1 cellular context compared by ENCODE assay signal in the genomic region with DNA sequence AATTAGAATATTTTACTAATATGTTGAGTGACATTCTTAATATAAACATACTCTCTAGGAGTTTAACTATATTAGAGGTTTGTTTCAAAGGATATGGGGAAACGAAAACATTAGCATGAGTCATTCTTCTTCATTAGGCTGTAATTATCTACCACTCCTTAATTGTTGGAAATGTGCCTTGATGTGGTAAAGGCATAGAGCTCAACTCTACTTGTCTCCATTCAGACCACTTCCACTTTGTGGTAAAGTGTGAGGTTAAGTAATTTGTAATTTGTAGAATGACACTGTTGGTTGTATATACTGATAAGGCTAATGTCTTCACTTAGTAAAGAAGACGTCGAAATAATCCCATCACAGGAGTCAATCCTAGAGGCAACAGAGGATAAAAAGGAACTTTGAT.
TF ChIP-seq lines count a peak whose summit lies in the region.

No MANE protein-coding gene starts in this region.

TF ChIP-seq in GM12878, 131 proteins besides CTCF, POLR2A, EP300 and RAD21 (continued from another document and continues in another):
- TF ChIP-seq, protein P1, sequence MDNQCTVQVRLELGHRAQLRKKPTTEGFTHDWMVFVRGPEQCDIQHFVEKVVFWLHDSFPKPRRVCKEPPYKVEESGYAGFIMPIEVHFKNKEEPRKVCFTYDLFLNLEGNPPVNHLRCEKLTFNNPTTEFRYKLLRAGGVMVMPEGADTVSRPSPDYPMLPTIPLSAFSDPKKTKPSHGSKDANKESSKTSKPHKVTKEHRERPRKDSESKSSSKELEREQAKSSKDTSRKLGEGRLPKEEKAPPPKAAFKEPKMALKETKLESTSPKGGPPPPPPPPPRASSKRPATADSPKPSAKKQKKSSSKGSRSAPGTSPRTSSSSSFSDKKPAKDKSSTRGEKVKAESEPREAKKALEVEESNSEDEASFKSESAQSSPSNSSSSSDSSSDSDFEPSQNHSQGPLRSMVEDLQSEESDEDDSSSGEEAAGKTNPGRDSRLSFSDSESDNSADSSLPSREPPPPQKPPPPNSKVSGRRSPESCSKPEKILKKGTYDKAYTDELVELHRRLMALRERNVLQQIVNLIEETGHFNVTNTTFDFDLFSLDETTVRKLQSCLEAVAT (IDR thresholded peaks at IDR 0.05), result peak; percentile 62; the same call in 1 of the 2 replicates
- TF ChIP-seq, protein P2, sequence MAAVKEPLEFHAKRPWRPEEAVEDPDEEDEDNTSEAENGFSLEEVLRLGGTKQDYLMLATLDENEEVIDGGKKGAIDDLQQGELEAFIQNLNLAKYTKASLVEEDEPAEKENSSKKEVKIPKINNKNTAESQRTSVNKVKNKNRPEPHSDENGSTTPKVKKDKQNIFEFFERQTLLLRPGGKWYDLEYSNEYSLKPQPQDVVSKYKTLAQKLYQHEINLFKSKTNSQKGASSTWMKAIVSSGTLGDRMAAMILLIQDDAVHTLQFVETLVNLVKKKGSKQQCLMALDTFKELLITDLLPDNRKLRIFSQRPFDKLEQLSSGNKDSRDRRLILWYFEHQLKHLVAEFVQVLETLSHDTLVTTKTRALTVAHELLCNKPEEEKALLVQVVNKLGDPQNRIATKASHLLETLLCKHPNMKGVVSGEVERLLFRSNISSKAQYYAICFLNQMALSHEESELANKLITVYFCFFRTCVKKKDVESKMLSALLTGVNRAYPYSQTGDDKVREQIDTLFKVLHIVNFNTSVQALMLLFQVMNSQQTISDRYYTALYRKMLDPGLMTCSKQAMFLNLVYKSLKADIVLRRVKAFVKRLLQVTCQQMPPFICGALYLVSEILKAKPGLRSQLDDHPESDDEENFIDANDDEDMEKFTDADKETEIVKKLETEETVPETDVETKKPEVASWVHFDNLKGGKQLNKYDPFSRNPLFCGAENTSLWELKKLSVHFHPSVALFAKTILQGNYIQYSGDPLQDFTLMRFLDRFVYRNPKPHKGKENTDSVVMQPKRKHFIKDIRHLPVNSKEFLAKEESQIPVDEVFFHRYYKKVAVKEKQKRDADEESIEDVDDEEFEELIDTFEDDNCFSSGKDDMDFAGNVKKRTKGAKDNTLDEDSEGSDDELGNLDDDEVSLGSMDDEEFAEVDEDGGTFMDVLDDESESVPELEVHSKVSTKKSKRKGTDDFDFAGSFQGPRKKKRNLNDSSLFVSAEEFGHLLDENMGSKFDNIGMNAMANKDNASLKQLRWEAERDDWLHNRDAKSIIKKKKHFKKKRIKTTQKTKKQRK (IDR thresholded peaks at IDR 0.05; ENCODE audit: low read depth, low read length), result no peak
- TF ChIP-seq NR2C1 (IDR thresholded peaks at IDR 0.05) (no peak), CBFB (IDR thresholded peaks at IDR 0.05; ENCODE audit: low read depth) (no peak), HDGF (IDR thresholded peaks at IDR 0.05) (no peak), NFIC (IDR thresholded peaks at IDR 0.05; ENCODE audit: low read depth, low read length) (peak; percentile 47; the same call in 1 of the 2 replicates), SP1 (IDR thresholded peaks at IDR 0.05; ENCODE audit: low read depth, low read length) (no peak), NFYA (IDR thresholded peaks at IDR 0.05; ENCODE audit: borderline replicate concordance, low read depth, low read length) (no peak), SMC3 (IDR thresholded peaks at IDR 0.05; ENCODE audit: borderline replicate concordance, low read length) (no peak), IKZF1 (conservative IDR thresholded peaks at IDR 0.05) (peak; percentile 42), KAT2A (conservative IDR thresholded peaks at IDR 0.05; ENCODE audit: control insufficient read depth, low read depth, low read length) (no peak), SMARCA5 (IDR thresholded peaks at IDR 0.05) (no peak), SPI1 (IDR thresholded peaks at IDR 0.05; ENCODE audit: borderline replicate concordance, insufficient read depth, low read depth, low read length) (peak; percentile 62; the same call in 1 of the 2 replicates), BACH1 (IDR thresholded peaks at IDR 0.05; ENCODE audit: borderline replicate concordance) (no peak), FOXM1 (IDR thresholded peaks at IDR 0.05; ENCODE audit: low read depth, low read length) (no peak), HDAC2 (IDR thresholded peaks at IDR 0.05) (no peak), EGR1 (IDR thresholded peaks at IDR 0.05; ENCODE audit: borderline replicate concordance in 1 of 2, low read depth in 2 of 2, low read length in 2 of 2) (no peak), NR2C2 (IDR thresholded peaks at IDR 0.05; ENCODE audit: borderline replicate concordance, control insufficient read depth, insufficient read length, low read depth) (no peak), RCOR1 (conservative IDR thresholded peaks at IDR 0.05; ENCODE audit: low read depth, low read length) (no peak), SRF (IDR thresholded peaks at IDR 0.05; ENCODE audit: low read depth in 2 of 2, low read length in 2 of 2) (no peak), SUZ12 (IDR thresholded peaks at IDR 0.05; ENCODE audit: unreplicated experiment) (no peak), RELA (IDR thresholded peaks at IDR 0.05; ENCODE audit: borderline replicate concordance, partially characterized antibody) (no peak), CBX5 (IDR thresholded peaks at IDR 0.05; ENCODE audit: low read depth) (no peak), MEF2A (IDR thresholded peaks at IDR 0.05; ENCODE audit: insufficient read depth, low read depth, low read length) (no peak), IKZF2 (IDR thresholded peaks at IDR 0.05) (peak; percentile 78 to 80; a peak in 3 of 4 replicates), CHD4 (IDR thresholded peaks at IDR 0.05) (no peak), TARDBP (IDR thresholded peaks at IDR 0.05; ENCODE audit: borderline replicate concordance) (no peak), HCFC1 (IDR thresholded peaks at IDR 0.05; ENCODE audit: low read length) (no peak), SUPT20H (IDR thresholded peaks at IDR 0.05; ENCODE audit: borderline replicate concordance, control insufficient read depth, low read depth, low read length) (no peak), IRF4 (IDR thresholded peaks at IDR 0.05; ENCODE audit: low read depth, low read length) (no peak), BHLHE40 (IDR thresholded peaks at IDR 0.05; ENCODE audit: borderline replicate concordance in 1 of 2, low read depth in 2 of 2, low read length in 1 of 2) (no peak)
- TF ChIP-seq, protein P3, sequence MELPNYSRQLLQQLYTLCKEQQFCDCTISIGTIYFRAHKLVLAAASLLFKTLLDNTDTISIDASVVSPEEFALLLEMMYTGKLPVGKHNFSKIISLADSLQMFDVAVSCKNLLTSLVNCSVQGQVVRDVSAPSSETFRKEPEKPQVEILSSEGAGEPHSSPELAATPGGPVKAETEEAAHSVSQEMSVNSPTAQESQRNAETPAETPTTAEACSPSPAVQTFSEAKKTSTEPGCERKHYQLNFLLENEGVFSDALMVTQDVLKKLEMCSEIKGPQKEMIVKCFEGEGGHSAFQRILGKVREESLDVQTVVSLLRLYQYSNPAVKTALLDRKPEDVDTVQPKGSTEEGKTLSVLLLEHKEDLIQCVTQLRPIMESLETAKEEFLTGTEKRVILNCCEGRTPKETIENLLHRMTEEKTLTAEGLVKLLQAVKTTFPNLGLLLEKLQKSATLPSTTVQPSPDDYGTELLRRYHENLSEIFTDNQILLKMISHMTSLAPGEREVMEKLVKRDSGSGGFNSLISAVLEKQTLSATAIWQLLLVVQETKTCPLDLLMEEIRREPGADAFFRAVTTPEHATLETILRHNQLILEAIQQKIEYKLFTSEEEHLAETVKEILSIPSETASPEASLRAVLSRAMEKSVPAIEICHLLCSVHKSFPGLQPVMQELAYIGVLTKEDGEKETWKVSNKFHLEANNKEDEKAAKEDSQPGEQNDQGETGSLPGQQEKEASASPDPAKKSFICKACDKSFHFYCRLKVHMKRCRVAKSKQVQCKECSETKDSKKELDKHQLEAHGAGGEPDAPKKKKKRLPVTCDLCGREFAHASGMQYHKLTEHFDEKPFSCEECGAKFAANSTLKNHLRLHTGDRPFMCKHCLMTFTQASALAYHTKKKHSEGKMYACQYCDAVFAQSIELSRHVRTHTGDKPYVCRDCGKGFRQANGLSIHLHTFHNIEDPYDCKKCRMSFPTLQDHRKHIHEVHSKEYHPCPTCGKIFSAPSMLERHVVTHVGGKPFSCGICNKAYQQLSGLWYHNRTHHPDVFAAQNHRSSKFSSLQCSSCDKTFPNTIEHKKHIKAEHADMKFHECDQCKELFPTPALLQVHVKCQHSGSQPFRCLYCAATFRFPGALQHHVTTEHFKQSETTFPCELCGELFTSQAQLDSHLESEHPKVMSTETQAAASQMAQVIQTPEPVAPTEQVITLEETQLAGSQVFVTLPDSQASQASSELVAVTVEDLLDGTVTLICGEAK (IDR thresholded peaks at IDR 0.05; ENCODE audit: borderline replicate concordance), result no peak
- TF ChIP-seq, protein P4, sequence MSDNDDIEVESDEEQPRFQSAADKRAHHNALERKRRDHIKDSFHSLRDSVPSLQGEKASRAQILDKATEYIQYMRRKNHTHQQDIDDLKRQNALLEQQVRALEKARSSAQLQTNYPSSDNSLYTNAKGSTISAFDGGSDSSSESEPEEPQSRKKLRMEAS (IDR thresholded peaks at IDR 0.05; ENCODE audit: low read depth, low read length), result no peak
- TF ChIP-seq, protein P5, sequence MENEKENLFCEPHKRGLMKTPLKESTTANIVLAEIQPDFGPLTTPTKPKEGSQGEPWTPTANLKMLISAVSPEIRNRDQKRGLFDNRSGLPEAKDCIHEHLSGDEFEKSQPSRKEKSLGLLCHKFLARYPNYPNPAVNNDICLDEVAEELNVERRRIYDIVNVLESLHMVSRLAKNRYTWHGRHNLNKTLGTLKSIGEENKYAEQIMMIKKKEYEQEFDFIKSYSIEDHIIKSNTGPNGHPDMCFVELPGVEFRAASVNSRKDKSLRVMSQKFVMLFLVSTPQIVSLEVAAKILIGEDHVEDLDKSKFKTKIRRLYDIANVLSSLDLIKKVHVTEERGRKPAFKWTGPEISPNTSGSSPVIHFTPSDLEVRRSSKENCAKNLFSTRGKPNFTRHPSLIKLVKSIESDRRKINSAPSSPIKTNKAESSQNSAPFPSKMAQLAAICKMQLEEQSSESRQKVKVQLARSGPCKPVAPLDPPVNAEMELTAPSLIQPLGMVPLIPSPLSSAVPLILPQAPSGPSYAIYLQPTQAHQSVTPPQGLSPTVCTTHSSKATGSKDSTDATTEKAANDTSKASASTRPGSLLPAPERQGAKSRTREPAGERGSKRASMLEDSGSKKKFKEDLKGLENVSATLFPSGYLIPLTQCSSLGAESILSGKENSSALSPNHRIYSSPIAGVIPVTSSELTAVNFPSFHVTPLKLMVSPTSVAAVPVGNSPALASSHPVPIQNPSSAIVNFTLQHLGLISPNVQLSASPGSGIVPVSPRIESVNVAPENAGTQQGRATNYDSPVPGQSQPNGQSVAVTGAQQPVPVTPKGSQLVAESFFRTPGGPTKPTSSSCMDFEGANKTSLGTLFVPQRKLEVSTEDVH (IDR thresholded peaks at IDR 0.05; ENCODE audit: low read depth, partially characterized antibody), result no peak
- TF ChIP-seq, protein P6, sequence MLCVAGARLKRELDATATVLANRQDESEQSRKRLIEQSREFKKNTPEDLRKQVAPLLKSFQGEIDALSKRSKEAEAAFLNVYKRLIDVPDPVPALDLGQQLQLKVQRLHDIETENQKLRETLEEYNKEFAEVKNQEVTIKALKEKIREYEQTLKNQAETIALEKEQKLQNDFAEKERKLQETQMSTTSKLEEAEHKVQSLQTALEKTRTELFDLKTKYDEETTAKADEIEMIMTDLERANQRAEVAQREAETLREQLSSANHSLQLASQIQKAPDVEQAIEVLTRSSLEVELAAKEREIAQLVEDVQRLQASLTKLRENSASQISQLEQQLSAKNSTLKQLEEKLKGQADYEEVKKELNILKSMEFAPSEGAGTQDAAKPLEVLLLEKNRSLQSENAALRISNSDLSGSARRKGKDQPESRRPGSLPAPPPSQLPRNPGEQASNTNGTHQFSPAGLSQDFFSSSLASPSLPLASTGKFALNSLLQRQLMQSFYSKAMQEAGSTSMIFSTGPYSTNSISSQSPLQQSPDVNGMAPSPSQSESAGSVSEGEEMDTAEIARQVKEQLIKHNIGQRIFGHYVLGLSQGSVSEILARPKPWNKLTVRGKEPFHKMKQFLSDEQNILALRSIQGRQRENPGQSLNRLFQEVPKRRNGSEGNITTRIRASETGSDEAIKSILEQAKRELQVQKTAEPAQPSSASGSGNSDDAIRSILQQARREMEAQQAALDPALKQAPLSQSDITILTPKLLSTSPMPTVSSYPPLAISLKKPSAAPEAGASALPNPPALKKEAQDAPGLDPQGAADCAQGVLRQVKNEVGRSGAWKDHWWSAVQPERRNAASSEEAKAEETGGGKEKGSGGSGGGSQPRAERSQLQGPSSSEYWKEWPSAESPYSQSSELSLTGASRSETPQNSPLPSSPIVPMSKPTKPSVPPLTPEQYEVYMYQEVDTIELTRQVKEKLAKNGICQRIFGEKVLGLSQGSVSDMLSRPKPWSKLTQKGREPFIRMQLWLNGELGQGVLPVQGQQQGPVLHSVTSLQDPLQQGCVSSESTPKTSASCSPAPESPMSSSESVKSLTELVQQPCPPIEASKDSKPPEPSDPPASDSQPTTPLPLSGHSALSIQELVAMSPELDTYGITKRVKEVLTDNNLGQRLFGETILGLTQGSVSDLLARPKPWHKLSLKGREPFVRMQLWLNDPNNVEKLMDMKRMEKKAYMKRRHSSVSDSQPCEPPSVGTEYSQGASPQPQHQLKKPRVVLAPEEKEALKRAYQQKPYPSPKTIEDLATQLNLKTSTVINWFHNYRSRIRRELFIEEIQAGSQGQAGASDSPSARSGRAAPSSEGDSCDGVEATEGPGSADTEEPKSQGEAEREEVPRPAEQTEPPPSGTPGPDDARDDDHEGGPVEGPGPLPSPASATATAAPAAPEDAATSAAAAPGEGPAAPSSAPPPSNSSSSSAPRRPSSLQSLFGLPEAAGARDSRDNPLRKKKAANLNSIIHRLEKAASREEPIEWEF (IDR thresholded peaks at IDR 0.05; ENCODE audit: insufficient replicate concordance, low read depth, low read length), result no peak
- TF ChIP-seq, protein P7, sequence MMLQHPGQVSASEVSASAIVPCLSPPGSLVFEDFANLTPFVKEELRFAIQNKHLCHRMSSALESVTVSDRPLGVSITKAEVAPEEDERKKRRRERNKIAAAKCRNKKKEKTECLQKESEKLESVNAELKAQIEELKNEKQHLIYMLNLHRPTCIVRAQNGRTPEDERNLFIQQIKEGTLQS (IDR thresholded peaks at IDR 0.05; ENCODE audit: borderline replicate concordance, extremely low read depth, low read depth, low read length), result no peak
- TF ChIP-seq, protein P8, sequence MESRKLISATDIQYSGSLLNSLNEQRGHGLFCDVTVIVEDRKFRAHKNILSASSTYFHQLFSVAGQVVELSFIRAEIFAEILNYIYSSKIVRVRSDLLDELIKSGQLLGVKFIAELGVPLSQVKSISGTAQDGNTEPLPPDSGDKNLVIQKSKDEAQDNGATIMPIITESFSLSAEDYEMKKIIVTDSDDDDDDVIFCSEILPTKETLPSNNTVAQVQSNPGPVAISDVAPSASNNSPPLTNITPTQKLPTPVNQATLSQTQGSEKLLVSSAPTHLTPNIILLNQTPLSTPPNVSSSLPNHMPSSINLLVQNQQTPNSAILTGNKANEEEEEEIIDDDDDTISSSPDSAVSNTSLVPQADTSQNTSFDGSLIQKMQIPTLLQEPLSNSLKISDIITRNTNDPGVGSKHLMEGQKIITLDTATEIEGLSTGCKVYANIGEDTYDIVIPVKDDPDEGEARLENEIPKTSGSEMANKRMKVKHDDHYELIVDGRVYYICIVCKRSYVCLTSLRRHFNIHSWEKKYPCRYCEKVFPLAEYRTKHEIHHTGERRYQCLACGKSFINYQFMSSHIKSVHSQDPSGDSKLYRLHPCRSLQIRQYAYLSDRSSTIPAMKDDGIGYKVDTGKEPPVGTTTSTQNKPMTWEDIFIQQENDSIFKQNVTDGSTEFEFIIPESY (IDR thresholded peaks at IDR 0.05), result no peak
- TF ChIP-seq, protein P9, sequence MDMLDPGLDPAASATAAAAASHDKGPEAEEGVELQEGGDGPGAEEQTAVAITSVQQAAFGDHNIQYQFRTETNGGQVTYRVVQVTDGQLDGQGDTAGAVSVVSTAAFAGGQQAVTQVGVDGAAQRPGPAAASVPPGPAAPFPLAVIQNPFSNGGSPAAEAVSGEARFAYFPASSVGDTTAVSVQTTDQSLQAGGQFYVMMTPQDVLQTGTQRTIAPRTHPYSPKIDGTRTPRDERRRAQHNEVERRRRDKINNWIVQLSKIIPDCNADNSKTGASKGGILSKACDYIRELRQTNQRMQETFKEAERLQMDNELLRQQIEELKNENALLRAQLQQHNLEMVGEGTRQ (IDR thresholded peaks at IDR 0.05; ENCODE audit: borderline replicate concordance, low read depth, low read length), result no peak
